ENCODE assay signal across 23 cellular contexts in genomic region chr12:108759914-108760313, GRCh38. TPM values are rescaled to one million over a fixed set of nuclear protein-coding genes. Genes with fewer than 3 reads are reported as not detected.
DNase-seq lines count a peak whose midpoint lies in the region; ATAC-seq and TF ChIP-seq lines count a peak whose summit lies in the region.
"Had no signal": no experiment of that assay in that cellular context is flagged by ENCODE, and none has a peak within 500 bp of the region (broad histone marks: within the 10 kb centered on the region; RNA-seq: fewer than 3 reads in every experiment).

No MANE protein-coding gene starts in this region.

- no peak overlapping the region for H3K27ac ChIP-seq in GM23338 (ENCODE audit: low read depth)
- H3K27ac ChIP-seq: BLaER1, SK-N-MC had no signal

- no peak for ATAC-seq in GM23338
- no peak for ATAC-seq in GM18517 (IDR thresholded peaks at IDR 0.05; ENCODE audit: unreplicated experiment)

- H3K4me1 ChIP-seq in GM23338 (ENCODE audit: insufficient read depth), result no peaks in the 10 kb centered on the region
- H3K4me1 ChIP-seq: Caco-2 had no signal

- intact Hi-C loops in head of caudate nucleus (cut with DNase I), result no loop called here
- intact Hi-C loops in posterior vena cava (cut with DNase I), result no loop called here

- peak overlapping the region; percentile 52; the same call in 1 of the 2 replicates for H2AFZ ChIP-seq in GM23338

- H3K4me3 Mint-ChIP-seq in GM23338, result no peak overlapping the region
- H3K4me3 Mint-ChIP-seq: CD4-positive, alpha-beta memory T cell; IgD-negative memory B cell had no signal

- H3K4me2 ChIP-seq in GM23338, result no peak overlapping the region
- H3K4me2 ChIP-seq: BLaER1 had no signal

- no peaks in the 10 kb centered on the region for H4K20me1 ChIP-seq in GM23338 (replicated peaks; ENCODE audit: insufficient read depth)
- H4K20me1 ChIP-seq: BLaER1 had no signal

- no peaks in the 10 kb centered on the region for H3F3A ChIP-seq in GM23338 (replicated peaks; ENCODE audit: low read depth)

- DNase-seq in GM23338 (ENCODE audit: low spot score) (no peak), NCI-H2171 treated with DMSO at 0.1 percent for 48 hours (lab: John Stamatoyannopoulos, UW) (peak; percentile 90), head of caudate nucleus (peak in 24 of 42 donors; percentile 8 to 65 (median 28)), posterior vena cava (ENCODE audit: low spot score) (peak; percentile 32), NCI-H69 (lab: John Stamatoyannopoulos, UW) (no peak), NCI-H2081 (lab: John Stamatoyannopoulos, UW) (no peak), NCI-H526 treated with DMSO at 0.1 percent for 48 hours (lab: John Stamatoyannopoulos, UW) (no peak)
- DNase-seq: Caco-2; CD4-positive, alpha-beta memory T cell; EL; GF-D8; Karpas-422; NCI-H1417; NCI-H1694 treated with DMSO at 0.1 percent for 48 hours; NCI-H2227 treated with DMSO at 0.1 percent for 48 hours; NCI-H510A; NCI-H774; NK-92 treated with Interleukin-12 subunit alpha and Interleukin-12 subunit beta, amount 100 ng/mL, for 24 hours; SHP77 treated with DMSO at 0.1 percent for 48 hours had no signal

- no peaks in the 10 kb centered on the region for H3K27me3 ChIP-seq in GM23338 (ENCODE audit: insufficient read depth)
- H3K27me3 ChIP-seq: BLaER1 had no signal

- H3K27ac Mint-ChIP-seq in GM23338, result no peak overlapping the region
- H3K27ac Mint-ChIP-seq: CD4-positive, alpha-beta memory T cell; IgD-negative memory B cell had no signal

- no peaks in the 10 kb centered on the region for H3K79me2 ChIP-seq in GM23338 (replicated peaks; ENCODE audit: insufficient read depth)

- H3K36me3 Mint-ChIP-seq in GM23338 (ENCODE audit: low read depth), result no peaks in the 10 kb centered on the region
- H3K36me3 Mint-ChIP-seq: CD4-positive, alpha-beta memory T cell had no signal

- no peak for TF ChIP-seq CTCF in GM23338 (conservative IDR thresholded peaks at IDR 0.05; ENCODE audit: low read depth in 2 of 2)

- H3K4me1 Mint-ChIP-seq in GM23338, result no peaks in the 10 kb centered on the region

- no peaks in the 10 kb centered on the region for H3K9me2 ChIP-seq in GM23338 (ENCODE audit: insufficient read depth)

- H3K4me3 ChIP-seq in GM23338, result no peak overlapping the region
- H3K4me3 ChIP-seq: BLaER1, SK-N-MC had no signal

- no peaks in the 10 kb centered on the region for H3K36me3 ChIP-seq in GM23338 (ENCODE audit: insufficient read depth)
- H3K36me3 ChIP-seq: BLaER1 had no signal

- no peaks in the 10 kb centered on the region for H3K27me3 Mint-ChIP-seq in GM23338 (ENCODE audit: insufficient read depth, low read depth, poor library complexity)
- H3K27me3 Mint-ChIP-seq: IgD-negative memory B cell had no signal

- no peaks in the 10 kb centered on the region for H3K9me3 Mint-ChIP-seq in GM23338
- H3K9me3 Mint-ChIP-seq: IgD-negative memory B cell had no signal

TF ChIP-seq in GM23338, 12 proteins besides CTCF, POLR2A, EP300 and RAD21 (continues in another document):
- TF ChIP-seq ETS1 (IDR thresholded peaks at IDR 0.05) (no peak), EZH2 (IDR thresholded peaks at IDR 0.05; ENCODE audit: low read depth, unreplicated experiment) (no peak), REST (IDR thresholded peaks at IDR 0.05; ENCODE audit: unreplicated experiment) (no peak), ZNF331 (CRISPR knock-in tag; IDR thresholded peaks at IDR 0.05; ENCODE audit: low read depth) (no peak), ZNF114 (CRISPR knock-in tag; IDR thresholded peaks at IDR 0.05) (no peak), EZH2phosphoT487 (IDR thresholded peaks at IDR 0.05; ENCODE audit: unreplicated experiment) (no peak), POLR2AphosphoS5 (IDR thresholded peaks at IDR 0.05; ENCODE audit: low read depth) (no peak), CREB1 (CRISPR knock-in tag; IDR thresholded peaks at IDR 0.05; ENCODE audit: low read depth) (no peak), STAT1 (IDR thresholded peaks at IDR 0.05; ENCODE audit: unreplicated experiment) (no peak), JUNB (IDR thresholded peaks at IDR 0.05; ENCODE audit: unreplicated experiment) (no peak), NANOG (IDR thresholded peaks at IDR 0.05; ENCODE audit: borderline replicate concordance) (no peak)

RNA-seq across cellular contexts. Expression of gene CORO1C, which starts 28.6 kb away (rescaled TPM):
- 78.2 and 89.5 TPM in 2 replicates for total RNA-seq in GM23338 (2014; rRNA removed; shearing (Covaris generic))
- polyA plus RNA-seq in GM23338 (2016; fragmentation: Nextera tagmentation; extraction: Ambion mirVana), result 53.3 and 59.2 TPM in 2 replicates
- total RNA-seq in posterior vena cava, result 100 to 1,000 TPM; 361 to 548 TPM

Comparison
In these comparisons a context has a peak if more than half of its experiments do, and no peak if none do; other contexts are left out.
1. DNase-seq: peak in NCI-H2171 treated with DMSO at 0.1 percent for 48 hours (single experiment), head of caudate nucleus (24 of 42) and posterior vena cava (single experiment); none in GM23338 (single experiment), NCI-H69 (single experiment), NCI-H2081 (0 of 2) and NCI-H526 treated with DMSO at 0.1 percent for 48 hours (single experiment).